Comparison of ENCODE assay signal across 1 cellular context in genomic region chr17:50589112-50589712, GRCh38.
TF ChIP-seq lines count a peak whose summit lies in the region.

No MANE protein-coding gene starts in this region.

TF ChIP-seq in Ishikawa, 13 proteins besides CTCF, POLR2A, EP300 and RAD21 (continued from another document):
- TF ChIP-seq, protein P1, sequence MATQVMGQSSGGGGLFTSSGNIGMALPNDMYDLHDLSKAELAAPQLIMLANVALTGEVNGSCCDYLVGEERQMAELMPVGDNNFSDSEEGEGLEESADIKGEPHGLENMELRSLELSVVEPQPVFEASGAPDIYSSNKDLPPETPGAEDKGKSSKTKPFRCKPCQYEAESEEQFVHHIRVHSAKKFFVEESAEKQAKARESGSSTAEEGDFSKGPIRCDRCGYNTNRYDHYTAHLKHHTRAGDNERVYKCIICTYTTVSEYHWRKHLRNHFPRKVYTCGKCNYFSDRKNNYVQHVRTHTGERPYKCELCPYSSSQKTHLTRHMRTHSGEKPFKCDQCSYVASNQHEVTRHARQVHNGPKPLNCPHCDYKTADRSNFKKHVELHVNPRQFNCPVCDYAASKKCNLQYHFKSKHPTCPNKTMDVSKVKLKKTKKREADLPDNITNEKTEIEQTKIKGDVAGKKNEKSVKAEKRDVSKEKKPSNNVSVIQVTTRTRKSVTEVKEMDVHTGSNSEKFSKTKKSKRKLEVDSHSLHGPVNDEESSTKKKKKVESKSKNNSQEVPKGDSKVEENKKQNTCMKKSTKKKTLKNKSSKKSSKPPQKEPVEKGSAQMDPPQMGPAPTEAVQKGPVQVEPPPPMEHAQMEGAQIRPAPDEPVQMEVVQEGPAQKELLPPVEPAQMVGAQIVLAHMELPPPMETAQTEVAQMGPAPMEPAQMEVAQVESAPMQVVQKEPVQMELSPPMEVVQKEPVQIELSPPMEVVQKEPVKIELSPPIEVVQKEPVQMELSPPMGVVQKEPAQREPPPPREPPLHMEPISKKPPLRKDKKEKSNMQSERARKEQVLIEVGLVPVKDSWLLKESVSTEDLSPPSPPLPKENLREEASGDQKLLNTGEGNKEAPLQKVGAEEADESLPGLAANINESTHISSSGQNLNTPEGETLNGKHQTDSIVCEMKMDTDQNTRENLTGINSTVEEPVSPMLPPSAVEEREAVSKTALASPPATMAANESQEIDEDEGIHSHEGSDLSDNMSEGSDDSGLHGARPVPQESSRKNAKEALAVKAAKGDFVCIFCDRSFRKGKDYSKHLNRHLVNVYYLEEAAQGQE (IDR thresholded peaks at IDR 0.05; ENCODE audit: low read depth), result no peak
- TF ChIP-seq NFIC (IDR thresholded peaks at IDR 0.05), result no peak
